ENCODE assay signal across 8 cellular contexts in genomic region chr6:35688605-35689322, GRCh38. TPM values are rescaled to one million over a fixed set of nuclear protein-coding genes. Genes with fewer than 3 reads are reported as not detected.
DNase-seq lines count a peak whose midpoint lies in the region; ATAC-seq, FAIRE-seq and TF ChIP-seq lines count a peak whose summit lies in the region.

Gene FKBP5 (minus strand): TSS chr6:35688915. CDS start chr6:35642824, 46,091 bp downstream.

- peak within 1 kb of the TSS; percentile 50 for H2AFZ ChIP-seq in HepG2 (ENCODE audit: low read length)

- no peaks in the 10 kb centered on the region for H3K9me3 Mint-ChIP-seq in dendritic cell treated with granulocyte-macrophage colony-stimulating factor and Interleukin-4, amounts not matched to agents 40 ng/mL and 50 ng/mL, for 4 days

- H4K20me1 ChIP-seq in HepG2 (ENCODE audit: insufficient read depth, low read length), result no peaks in the 10 kb centered on the region

- peaks cover 6% of the 10 kb centered on the region for H3K36me3 Mint-ChIP-seq in dendritic cell treated with granulocyte-macrophage colony-stimulating factor and Interleukin-4, amounts not matched to agents 40 ng/mL and 50 ng/mL, for 4 days (ENCODE audit: low read depth)

- CTCF ChIA-PET in AG04449 (lab: Yijun Ruan, JAX), result no interaction called here
- CTCF ChIA-PET in HepG2 (lab: Yijun Ruan, JAX; ENCODE audit: low intra/inter-chr PET ratio, low total read pairs), result interaction anchor here (2.0 kb wide), 1 partner anchor 43 kb away, joined by 5 read pairs; no protein-coding TSS in a partner anchor

- intact Hi-C loops in dendritic cell treated with granulocyte-macrophage colony-stimulating factor and Interleukin-4, amounts not matched to agents 40 ng/mL and 50 ng/mL, for 4 days (cut with micrococcal nuclease), result loop anchor here (1.0 to 10.0 kb wide), 3 partner anchors 32 to 64 kb away; no protein-coding TSS in a partner anchor
- intact Hi-C loops in HepG2 (cut with micrococcal nuclease; ENCODE audit: unreplicated experiment), result loop anchor here (2.0 kb wide), 1 partner anchor 48 kb away; the partner anchor contains the start of gene ARMC12

- H3K4me1 ChIP-seq in HepG2 (ENCODE audit: insufficient read depth, low read length), result peaks cover 29% of the 10 kb centered on the region

- H3K27me3 Mint-ChIP-seq in dendritic cell treated with granulocyte-macrophage colony-stimulating factor and Interleukin-4, amounts not matched to agents 40 ng/mL and 50 ng/mL, for 4 days, result no peaks in the 10 kb centered on the region

- ATAC-seq in GM18861 (IDR thresholded peaks at IDR 0.05; ENCODE audit: unreplicated experiment) (peak; percentile 69), HG03095 (IDR thresholded peaks at IDR 0.05; ENCODE audit: unreplicated experiment) (peak; percentile 83), HepG2 (peak; percentile 95)

- H3K4me3 ChIP-seq in AG04449 (ENCODE audit: low read depth, low read length) (peak within 1 kb of the TSS; percentile 70), HepG2 (replicated peaks in 1 of 3; ENCODE audit: insufficient read depth in 1 of 3, low read depth in 2 of 3, low read length in 3 of 3) (peak within 1 kb of the TSS; percentile 63 to 96 (median 89))

- H3K27ac ChIP-seq in HepG2 (ENCODE audit: extremely low read length, insufficient read depth, low read length), result peak within 1 kb of the TSS; percentile 71

- no TSS peak for BruUV-seq in HepG2 (replicated peaks; lab: Mats Ljungman, UMichigan)

- DNase-seq in AG04449 (ENCODE audit: low read depth, low spot score) (peak; percentile 33), NCI-H460 (ENCODE audit: extremely low read depth, low read depth) (peak; percentile 82), HepG2 (ENCODE audit: low spot score) (peak; percentile 89)
- DNase-seq in activated CD4-positive, alpha-beta T cell treated with anti-CD3 and anti-CD28 coated beads, Interleukin-2, amount 50 U/mL, for 24 hours (ENCODE audit: low read depth in 1 of 2, low spot score in 1 of 2), result peak; percentile 64 to 86
- peak; percentile 90 for DNase-seq in stimulated activated CD4-positive, alpha-beta T cell treated with anti-CD3 and anti-CD28 coated beads, Interleukin-4, amount 100 ng/mL, for 1 hour

- WGBS in HepG2 (ENCODE audit: low lambda C conversion rate), result under 1% methylated on average over 24 of the region's 80 CpGs

- peak within 1 kb of the TSS; percentile 89 for H3K27ac Mint-ChIP-seq in dendritic cell treated with granulocyte-macrophage colony-stimulating factor and Interleukin-4, amounts not matched to agents 40 ng/mL and 50 ng/mL, for 4 days

- no peak for FAIRE-seq in HepG2 (lab: Jason Lieb, UNC)

- H3K27me3 ChIP-seq in HepG2 (ENCODE audit: control insufficient read depth in 1 of 2, insufficient read depth in 2 of 2, low read length in 2 of 2), result no peaks in the 10 kb centered on the region; a peak in 1 of 5 replicates

- in situ Hi-C loops in HepG2 (cut with HindIII; ENCODE audit: extremely low pct_ligation_motif_present, low pct_unique_long_range_greater_than_20kb), result loop anchor here (5.0 kb wide), 1 partner anchor 39 kb away; no protein-coding TSS in a partner anchor

- peak within 1 kb of the TSS; percentile 94 for H3K4me3 Mint-ChIP-seq in dendritic cell treated with granulocyte-macrophage colony-stimulating factor and Interleukin-4, amounts not matched to agents 40 ng/mL and 50 ng/mL, for 4 days

- peak; percentile 85 to 93 for TF ChIP-seq POLR2A in HepG2 (IDR thresholded peaks at IDR 0.05; ENCODE audit: insufficient read depth in 1 of 2, low read depth in 2 of 2, low read length in 2 of 2)

- POLR2A ChIA-PET in AG04449 (lab: Yijun Ruan, JAX), result no interaction called here
- POLR2A ChIA-PET in HepG2 (lab: Yijun Ruan, JAX), result interaction anchor here (0.7 to 1.1 kb wide), 3 partner anchors 19 to 43 kb away, joined by 3 to 4 read pairs (median 3); no protein-coding TSS in a partner anchor

- TF ChIP-seq RAD21 in HepG2 (CRISPR knock-in tag; IDR thresholded peaks at IDR 0.05), result no peak; the same call in 1 of the 2 replicates

- peak within 1 kb of the TSS; percentile 90 for H3K9ac ChIP-seq in HepG2 (ENCODE audit: insufficient read depth, low read depth, low read length)

- TF ChIP-seq EP300 in HepG2 (IDR thresholded peaks at IDR 0.05; ENCODE audit: low read depth in 2 of 2, low read length in 2 of 2), result peak in 1 of 2 experiments; percentile 58; a peak in 1 of 4 replicates
- TF ChIP-seq EP300 in HepG2 (CRISPR knock-in tag; IDR thresholded peaks at IDR 0.05; ENCODE audit: borderline replicate concordance), result no peak; the same call in 1 of the 2 replicates

- H3K79me2 ChIP-seq in HepG2 (ENCODE audit: insufficient read depth, low read length), result peaks cover 40% of the 10 kb centered on the region

- no peaks in the 10 kb centered on the region for H3K9me3 ChIP-seq in HepG2 (ENCODE audit: low read length)

- peaks cover 35% of the 10 kb centered on the region for H3K4me1 Mint-ChIP-seq in dendritic cell treated with granulocyte-macrophage colony-stimulating factor and Interleukin-4, amounts not matched to agents 40 ng/mL and 50 ng/mL, for 4 days (ENCODE audit: low read depth)

- H3K4me2 ChIP-seq in HepG2 (ENCODE audit: low read depth, low read length), result peak within 1 kb of the TSS; percentile 87

- no peaks in the 10 kb centered on the region for H3K36me3 ChIP-seq in HepG2 (replicated peaks in 1 of 2; ENCODE audit: control insufficient read depth in 1 of 2, insufficient read depth in 2 of 2, low read length in 2 of 2)

- TF ChIP-seq CTCF in AG04449 (IDR thresholded peaks at IDR 0.05; ENCODE audit: insufficient read depth, low read length, missing control alignments) (no peak), HepG2 (CRISPR knock-in tag; IDR thresholded peaks at IDR 0.05) (peak; percentile 25; the same call in 1 of the 2 replicates)

TF ChIP-seq in HepG2, 621 proteins besides CTCF, POLR2A, EP300 and RAD21 (continues in another document):
- TF ChIP-seq U2AF1 (optimal IDR thresholded peaks at IDR 0.05; ENCODE audit: low read depth, low read length) (no peak), MYPOP (CRISPR knock-in tag; IDR thresholded peaks at IDR 0.05) (peak; percentile 80; the same call in 1 of the 2 replicates), ZNF576 (CRISPR knock-in tag; IDR thresholded peaks at IDR 0.05) (no peak), JARID2 (CRISPR knock-in tag; IDR thresholded peaks at IDR 0.05; ENCODE audit: insufficient replicate concordance) (no peak), ZNF607 (CRISPR knock-in tag; IDR thresholded peaks at IDR 0.05; ENCODE audit: borderline replicate concordance) (peak; percentile 74; the same call in 1 of the 2 replicates), CAMTA2 (CRISPR knock-in tag; IDR thresholded peaks at IDR 0.05; ENCODE audit: borderline replicate concordance) (no peak), HIVEP1 (CRISPR knock-in tag; IDR thresholded peaks at IDR 0.05) (0 out of 2 replicates have a peak, but pooled peaks have one; percentile 25), ZNF580 (CRISPR knock-in tag; IDR thresholded peaks at IDR 0.05; ENCODE audit: borderline replicate concordance, low read depth) (no peak)

RNA-seq across cellular contexts. Expression of gene FKBP5, which starts in this region (rescaled TPM):
- total RNA-seq in NCI-H460 (2014; rRNA removed; shearing (Covaris generic)), result 5.7 and 8.9 TPM in 2 replicates
- polyA plus RNA-seq in NCI-H460 (2014; cell fraction: nucleus; rRNA removed), result 3.5 and 4.8 TPM in 2 replicates
- total RNA-seq in HepG2 (2016; rRNA removed; fragmentation: Illumina TruSeq; extraction: Trizol), result 17.4 and 30.9 TPM in 2 replicates
- 9.1 and 9.8 TPM in 2 replicates for total RNA-seq in HepG2 (2016; cell fraction: cytosol; rRNA removed; fragmentation: Illumina TruSeq; extraction: Trizol; ENCODE audit: low read depth)
- total RNA-seq in HepG2 (2016; cell fraction: insoluble cytoplasmic fraction; rRNA removed; fragmentation: Illumina TruSeq; extraction: Trizol), result 17.4 and 28.9 TPM in 2 replicates
- 15.6 and 16.6 TPM in 2 replicates for total RNA-seq in HepG2 (2016; cell fraction: membrane; rRNA removed; fragmentation: Illumina TruSeq; extraction: Trizol)
- 13.7 and 15.0 TPM in 2 replicates for total RNA-seq in HepG2 (2016; cell fraction: nucleus; rRNA removed; fragmentation: Illumina TruSeq; extraction: Trizol)
- polyA plus RNA-seq in HepG2 (2011; rRNA removed), result 6.9 and 8.0 TPM in 2 replicates
- 4.0 and 5.9 TPM in 2 replicates for polyA plus RNA-seq in HepG2 (2011; cell fraction: cytosol; rRNA removed)
- 2.9 and 3.5 TPM in 2 replicates for polyA plus RNA-seq in HepG2 (2011; cell fraction: nucleus; rRNA removed)
- 13.9 and 16.1 TPM in 2 replicates for polyA plus RNA-seq in HepG2 (2012)
- polyA plus RNA-seq in HepG2 (2016; cell fraction: cytosol; fragmentation: Illumina TruSeq; extraction: Trizol; ENCODE audit: low read depth), result 2.6 and 2.8 TPM in 2 replicates
- polyA plus RNA-seq in HepG2 (2016; cell fraction: insoluble cytoplasmic fraction; fragmentation: Illumina TruSeq; extraction: Trizol; ENCODE audit: low read depth), result 46.6 and 52.0 TPM in 2 replicates
- polyA plus RNA-seq in HepG2 (2016; cell fraction: membrane; fragmentation: Illumina TruSeq; extraction: Trizol; ENCODE audit: low read depth), result 10.4 and 11.9 TPM in 2 replicates
- 24.1 and 24.8 TPM in 2 replicates for polyA plus RNA-seq in HepG2 (2016; cell fraction: nucleus; fragmentation: Illumina TruSeq; extraction: Trizol; ENCODE audit: insufficient read depth, low read depth)
- 4.5 and 8.4 TPM in 2 replicates for polyA minus RNA-seq in HepG2 (2011; rRNA and poly(A)+ RNA removed; ENCODE audit: low replicate concordance)
- polyA minus RNA-seq in HepG2 (2011; cell fraction: cytosol; rRNA and poly(A)+ RNA removed), result 6.9 and 7.1 TPM in 2 replicates
- 7.6 and 10.1 TPM in 2 replicates for polyA minus RNA-seq in HepG2 (2011; cell fraction: nucleus; rRNA and poly(A)+ RNA removed)

Comparison
In these comparisons a context has a peak if more than half of its experiments do, and no peak if none do; other contexts are left out.
1. Peak in every context shown above with its lines: DNase-seq, ATAC-seq, H3K4me3 ChIP-seq and H3K27ac ChIP-seq.
2. DNase-seq: peak in every context shown above with its lines; median percentile 90 in stimulated activated CD4-positive, alpha-beta T cell treated with anti-CD3 and anti-CD28 coated beads, Interleukin-4, amount 100 ng/mL, for 1 hour; 89 in HepG2; 82 in NCI-H460; 75 in activated CD4-positive, alpha-beta T cell treated with anti-CD3 and anti-CD28 coated beads, Interleukin-2, amount 50 U/mL, for 24 hours; 33 in AG04449.